ENCODE assay signal across 19 cellular contexts in genomic region chr7:88700725-88701124, GRCh38. TPM values are rescaled to one million over a fixed set of nuclear protein-coding genes. Genes with fewer than 3 reads are reported as not detected.
DNase-seq lines count a peak whose midpoint lies in the region; ATAC-seq and TF ChIP-seq lines count a peak whose summit lies in the region.
"Had no signal": no experiment of that assay in that cellular context is flagged by ENCODE, and none has a peak within 500 bp of the region (broad histone marks: within the 10 kb centered on the region; RNA-seq: fewer than 3 reads in every experiment).

No MANE protein-coding gene starts in this region.

- no peaks in the 10 kb centered on the region for H3K27me3 ChIP-seq in hepatocyte

- no peak for DNase-seq in hepatocyte (ENCODE audit: low spot score)
- DNase-seq: C1 segment of cervical spinal cord, GDM1, KBM-7, NCI-H1417 treated with DMSO at 0.1 percent for 48 hours, NCI-H1930, NCI-H69, OCI-M1, T-helper 17 cell had no signal

- peak; percentile 36 for ATAC-seq in GM18520 (IDR thresholded peaks at IDR 0.05; ENCODE audit: unreplicated experiment)
- peak; percentile 76 for ATAC-seq in GM21390 (IDR thresholded peaks at IDR 0.05; ENCODE audit: unreplicated experiment)
- peak; percentile 69 for ATAC-seq in HG02870 (IDR thresholded peaks at IDR 0.05; ENCODE audit: unreplicated experiment)
- ATAC-seq in HG03469 (IDR thresholded peaks at IDR 0.05; ENCODE audit: unreplicated experiment): peak; percentile 68
- ATAC-seq in GM21717 (IDR thresholded peaks at IDR 0.05; ENCODE audit: unreplicated experiment): no peak
- ATAC-seq in GM21825 (IDR thresholded peaks at IDR 0.05; ENCODE audit: unreplicated experiment): no peak
- ATAC-seq in GM21529 (IDR thresholded peaks at IDR 0.05; ENCODE audit: unreplicated experiment): no peak
- ATAC-seq: A549, T-helper 17 cell had no signal

- H2AFZ ChIP-seq in hepatocyte: no peak overlapping the region

- no peak for TF ChIP-seq CTCF in hepatocyte (IDR thresholded peaks at IDR 0.05; ENCODE audit: poor library complexity)

- H3K36me3 ChIP-seq in hepatocyte (replicated peaks; ENCODE audit: insufficient read depth, low read depth): no peaks in the 10 kb centered on the region

- H3K4me3 ChIP-seq in hepatocyte: no peak overlapping the region
- H3K4me3 ChIP-seq: A549 had no signal

- H3K9me3 ChIP-seq in hepatocyte (ENCODE audit: low read depth): no peaks in the 10 kb centered on the region
- H3K9me3 ChIP-seq: A549 had no signal

- no peak overlapping the region for H3K4me2 ChIP-seq in hepatocyte
- H3K4me2 ChIP-seq: A549 had no signal

- no peaks in the 10 kb centered on the region for H3K9me2 ChIP-seq in hepatocyte (replicated peaks; ENCODE audit: insufficient read depth)

- no peaks in the 10 kb centered on the region for H4K20me1 ChIP-seq in hepatocyte (ENCODE audit: insufficient read depth, poor library complexity, severe bottlenecking)

- no peaks in the 10 kb centered on the region for H3K4me1 ChIP-seq in hepatocyte (ENCODE audit: insufficient read depth)
- H3K4me1 ChIP-seq: A549 had no signal

- WGBS in hepatocyte (ENCODE audit: low lambda C conversion rate, missing lambda C conversion rate): 88% methylated on average over 2 of the region's 2 CpGs

- H3K79me2 ChIP-seq in hepatocyte: no peaks in the 10 kb centered on the region

- no peak overlapping the region for H3K27ac ChIP-seq in hepatocyte
- H3K27ac ChIP-seq: A549, RWPE1 had no signal

RNA-seq across cellular contexts. Expression of gene ZNF804B, which starts 58.8 kb away (rescaled TPM):
- 0.08 TPM in 1 of 2 replicates, not detected in the other for total RNA-seq in hepatocyte
- polyA plus RNA-seq in hepatocyte: not detected in 2 replicates
- total RNA-seq: H1, T-helper 17 cell had no signal
- polyA plus RNA-seq: A549, H1 had no signal

Comparison
In these comparisons a context has a peak if more than half of its experiments do, and no peak if none do; other contexts are left out.
1. ATAC-seq: peak in GM18520 (single experiment), GM21390 (single experiment), HG02870 (single experiment) and HG03469 (single experiment); none in GM21717 (single experiment), GM21825 (single experiment) and GM21529 (single experiment).